Comparison of ENCODE assay signal across 16 cellular contexts in genomic region chr5:142841511-142842255, GRCh38.
DNase-seq lines count a peak whose midpoint lies in the region; ATAC-seq and TF ChIP-seq lines count a peak whose summit lies in the region.
"Had no signal": no experiment of that assay in that cellular context is flagged by ENCODE, and none has a peak within 500 bp of the region (broad histone marks: within the 10 kb centered on the region; RNA-seq: fewer than 3 reads in every experiment).

No MANE protein-coding gene starts in this region.

- intact Hi-C loops in CD14-positive monocyte (cut with micrococcal nuclease), result loop anchor here in 1 of 2 donors (5.0 kb wide), 1 partner anchor 34 kb away; no protein-coding TSS in a partner anchor

- peak overlapping the region in 5 of 7 donors; percentile 6 to 76 (median 50) for H3K27ac Mint-ChIP-seq in CD14-positive monocyte
- H3K27ac Mint-ChIP-seq: activated CD4-positive, alpha-beta T cell treated with anti-CD3 and anti-CD28 coated beads, Interleukin-2, amount 10 ng/mL, durations not matched to agents 7 days and 5 days had no signal

- peak overlapping the region; percentile 65 for H3K27ac ChIP-seq in neutrophil
- H3K27ac ChIP-seq: BLaER1 treated with 17β-estradiol and CSF1 and Interleukin-3, amounts not matched to agents 10 nM and 100 nM had no signal

- no peaks in the 10 kb centered on the region for H3K9me3 ChIP-seq in neutrophil
- H3K9me3 ChIP-seq: BLaER1 treated with 17β-estradiol and CSF1 and Interleukin-3, amounts not matched to agents 10 nM and 100 nM had no signal

- H3K9me3 Mint-ChIP-seq in CD14-positive monocyte, result no peaks in the 10 kb centered on the region
- H3K9me3 Mint-ChIP-seq: activated CD4-positive, alpha-beta T cell treated with anti-CD3 and anti-CD28 coated beads, Interleukin-2, amount 10 ng/mL, durations not matched to agents 7 days and 5 days; effector memory CD8-positive, alpha-beta T cell; naive thymus-derived CD8-positive, alpha-beta T cell had no signal

- no peaks in the 10 kb centered on the region for H3K36me3 ChIP-seq in neutrophil

- H3K27me3 Mint-ChIP-seq in CD14-positive monocyte (ENCODE audit: low read depth in 3 of 3), result no peaks in the 10 kb centered on the region
- H3K27me3 Mint-ChIP-seq: activated CD4-positive, alpha-beta T cell treated with anti-CD3 and anti-CD28 coated beads, Interleukin-2, amount 10 ng/mL, durations not matched to agents 7 days and 5 days; effector memory CD8-positive, alpha-beta T cell; naive thymus-derived CD8-positive, alpha-beta T cell had no signal

- peaks cover 42 to 65% of the 10 kb centered on the region in 2 experiments for H3K4me1 ChIP-seq in neutrophil (ENCODE audit: control insufficient read depth in 1 of 2, insufficient read depth in 1 of 2, low read depth in 1 of 2, low read length in 1 of 2)

- H3K27me3 ChIP-seq in neutrophil, result no peaks in the 10 kb centered on the region
- H3K27me3 ChIP-seq: BLaER1 treated with 17β-estradiol and CSF1 and Interleukin-3, amounts not matched to agents 10 nM and 100 nM had no signal

- ATAC-seq in GM19397 (IDR thresholded peaks at IDR 0.05; ENCODE audit: unreplicated experiment), result no peak
- ATAC-seq in HG03095 (IDR thresholded peaks at IDR 0.05; ENCODE audit: unreplicated experiment), result no peak
- ATAC-seq in GM19328 (IDR thresholded peaks at IDR 0.05; ENCODE audit: unreplicated experiment), result no peak
- ATAC-seq: effector memory CD8-positive, alpha-beta T cell; naive thymus-derived CD8-positive, alpha-beta T cell had no signal

- no peak overlapping the region for H3K4me3 ChIP-seq in neutrophil (ENCODE audit: low read depth in 1 of 2, low read length in 1 of 2)
- H3K4me3 ChIP-seq: BLaER1 treated with 17β-estradiol and CSF1 and Interleukin-3, amounts not matched to agents 10 nM and 100 nM had no signal

- H3K4me1 Mint-ChIP-seq in CD14-positive monocyte, result peaks cover 86% of the 10 kb centered on the region

- H3K36me3 Mint-ChIP-seq in CD14-positive monocyte, result peaks cover 8 to 14% of the 10 kb centered on the region in 2 donors

- TF ChIP-seq CTCF in CD14-positive monocyte (IDR thresholded peaks at IDR 0.05) (no peak), neutrophil (IDR thresholded peaks at IDR 0.05) (no peak)

- no peak for DNase-seq in CD14-positive monocyte (ENCODE audit: low spot score)
- DNase-seq in RPMI7951 (ENCODE audit: low read depth), result peak; percentile 18
- DNase-seq in fibroblast of the conjunctiva (ENCODE audit: low read depth), result peak; percentile 91
- no peak for DNase-seq in central memory CD4-positive, alpha-beta T cell
- DNase-seq: activated CD4-positive, alpha-beta T cell treated with anti-CD3 and anti-CD28 coated beads, Interleukin-2, amount 10 ng/mL, durations not matched to agents 7 days and 5 days; activated naive CD4-positive, alpha-beta T cell; effector memory CD8-positive, alpha-beta T cell; MM.1S; naive thymus-derived CD8-positive, alpha-beta T cell; NCI-H524 treated with DMSO at 0.1 percent for 48 hours; stimulated activated naive CD4-positive, alpha-beta T cell treated with Interleukin-2 at 50 U/mL for 16 hours had no signal

- H3K4me3 Mint-ChIP-seq in CD14-positive monocyte, result no peak overlapping the region
- H3K4me3 Mint-ChIP-seq: activated CD4-positive, alpha-beta T cell treated with anti-CD3 and anti-CD28 coated beads, Interleukin-2, amount 10 ng/mL, durations not matched to agents 7 days and 5 days; effector memory CD8-positive, alpha-beta T cell; naive thymus-derived CD8-positive, alpha-beta T cell had no signal

Comparison
In these comparisons a context has a peak if more than half of its experiments do, and no peak if none do; other contexts are left out.
1. DNase-seq: peak in RPMI7951 (single experiment) and fibroblast of the conjunctiva (single experiment); none in CD14-positive monocyte (single experiment) and central memory CD4-positive, alpha-beta T cell (single experiment).